Comparison of ENCODE assay signal across 8 cellular contexts in the genomic region with DNA sequence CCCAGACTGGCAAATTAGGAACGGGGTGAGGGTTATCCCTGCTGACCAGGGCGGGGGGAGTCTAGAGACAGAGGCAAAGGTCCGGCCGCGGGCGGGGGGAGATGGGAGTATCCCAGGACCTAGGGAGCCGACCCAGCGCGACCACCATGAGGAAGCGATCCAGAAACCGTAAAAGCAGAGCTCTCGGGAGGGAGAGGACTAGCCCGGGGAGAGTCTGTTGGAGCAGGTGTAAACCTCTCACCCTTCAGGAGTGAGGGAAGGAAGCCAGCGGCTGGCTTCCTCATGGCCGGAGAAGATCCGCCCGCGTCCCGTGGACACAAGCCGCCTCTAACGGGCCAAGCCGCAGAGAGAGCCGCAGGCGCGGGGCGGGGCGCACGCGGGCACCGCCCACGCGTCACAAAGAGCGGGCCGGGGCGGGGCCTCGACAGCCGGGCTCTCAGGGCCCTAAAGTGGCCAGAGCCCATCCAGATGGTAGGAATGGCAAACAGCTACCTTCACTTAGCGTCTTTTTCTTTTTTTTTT. TPM values are rescaled to one million over a fixed set of nuclear protein-coding genes. Genes with fewer than 3 reads are reported as not detected.
DNase-seq lines count a peak whose midpoint lies in the region; ATAC-seq, FAIRE-seq and TF ChIP-seq lines count a peak whose summit lies in the region.

A gene (minus strand): TSS at position 350 of the 522 bp plus-strand sequence. CDS start 66 bp downstream, at position 284.

- H3K4me3 ChIP-seq in choroid plexus epithelial cell (ENCODE audit: low read depth, low read length) = peak within 1 kb of the TSS; percentile 44
- H3K4me3 ChIP-seq in small intestine (ENCODE audit: low read depth in 1 of 2, low read length in 2 of 2) = peak within 1 kb of the TSS; percentile 16 to 48

- in situ Hi-C loops in GM13977 (cut with MboI; ENCODE audit: low pct_unique_long_range_greater_than_20kb, low sequenced_read_pairs, unreplicated experiment) = no loop called here

- H3K4me1 ChIP-seq in small intestine (ENCODE audit: control insufficient read depth in 2 of 2, insufficient read depth in 1 of 2, low read depth in 1 of 2, low read length in 1 of 2) = no peaks in the 10 kb centered on the region

- TF ChIP-seq CTCF in GM13977 (IDR thresholded peaks at IDR 0.05; ENCODE audit: extremely low read depth, insufficient read depth, missing control alignments) = no peak
- TF ChIP-seq CTCF in choroid plexus epithelial cell (conservative IDR thresholded peaks at IDR 0.05; ENCODE audit: low read depth, low read length) = no peak

- no peaks in the 10 kb centered on the region for H3K9me3 ChIP-seq in small intestine (ENCODE audit: control insufficient read depth, low read depth)

- H3K36me3 ChIP-seq in small intestine (ENCODE audit: control insufficient read depth in 2 of 2, insufficient read depth in 2 of 2, low read length in 2 of 2) = peaks cover 7 to 8% of the 10 kb centered on the region in 2 donors

- no peaks in the 10 kb centered on the region for H3K27me3 ChIP-seq in small intestine (ENCODE audit: control insufficient read depth in 2 of 2, insufficient read depth in 2 of 2, low read length in 2 of 2)

- DNase-seq in GM13977 (ENCODE audit: low spot score) = peak; percentile 70
- peak; percentile 60 to 76 for DNase-seq in NOMO-1 (lab: John Stamatoyannopoulos, UW; ENCODE audit: unreplicated experiment in 2 of 2)
- DNase-seq in choroid plexus epithelial cell (ENCODE audit: low read depth) = peak; percentile 52
- peak; percentile 87 for DNase-seq in islet precursor cell
- peak; percentile 77 for DNase-seq in small intestine
- no peak for DNase-seq in NCI-H1092 treated with DMSO at 0.1 percent for 48 hours (lab: John Stamatoyannopoulos, UW)
- no peak for DNase-seq in cortex of kidney (lab: John Stamatoyannopoulos, UW)

- peak within 1 kb of the TSS; percentile 51 to 58 for H3K27ac ChIP-seq in small intestine (ENCODE audit: low read depth in 1 of 2, low read length in 1 of 2)

- 5 to 11% (median 9%) methylated on average over 35 to 38 of the region's 38 CpGs for WGBS in small intestine, 3 donors

- no peak for FAIRE-seq in small intestine (lab: Jason Lieb, UNC)

- no peak for ATAC-seq in HG03432 (IDR thresholded peaks at IDR 0.05; ENCODE audit: unreplicated experiment)

RNA-seq across cellular contexts. Expression of the gene that starts here (rescaled TPM):
- polyA plus RNA-seq in small intestine = 1 to 10 TPM; 2.6 to 5.9 (median 4.5) TPM

Comparison
In these comparisons a context has a peak if more than half of its experiments do, and no peak if none do; other contexts are left out.
1. DNase-seq: peak in GM13977 (single experiment), NOMO-1 (2 of 2), choroid plexus epithelial cell (single experiment), islet precursor cell (single experiment) and small intestine (single experiment); none in NCI-H1092 treated with DMSO at 0.1 percent for 48 hours (single experiment) and cortex of kidney (single experiment).